Comparison of ENCODE assay signal across 15 cellular contexts in genomic region chr2:207633686-207634085, GRCh38.
"Had no signal": no experiment of that assay in that cellular context is flagged by ENCODE, and none has a peak within 500 bp of the region (broad histone marks: within the 10 kb centered on the region; RNA-seq: fewer than 3 reads in every experiment).

No MANE protein-coding gene starts in this region.

- H3K79me2 ChIP-seq: hepatocyte had no signal

- H3K36me3 ChIP-seq: transverse colon had no signal

- DNase-seq: activated CD4-positive, alpha-beta T cell treated with anti-CD3 and anti-CD28 coated beads, Interleukin-2, amount 10 ng/mL, durations not matched to agents 24 days and 14 days; activated CD4-positive, CD25-positive, alpha-beta regulatory T cell; activated naive CD4-positive, alpha-beta T cell treated with Interleukin-2 at 50 U/mL for 16 hours; activated naive CD8-positive, alpha-beta T cell treated with anti-CD3 and anti-CD28 coated beads, Interleukin-2, amount 10 ng/mL, durations not matched to agents 7 days and 5 days; activated T-cell treated with anti-CD3 and anti-CD28 coated beads, Interleukin-2, amount 50 U/mL, for 1 hour; amygdala; effector memory CD8-positive, alpha-beta T cell; midbrain; nephron progenitor cell; occipital lobe; T-helper 1 cell; T-helper 9 cell; transverse colon had no signal

- H3K4me3 ChIP-seq: hepatocyte, lung, transverse colon had no signal

- H3K4me1 ChIP-seq: transverse colon had no signal

- H3K9me3 ChIP-seq: transverse colon had no signal

- H3K27me3 ChIP-seq: hepatocyte, transverse colon had no signal

- ATAC-seq: effector memory CD8-positive, alpha-beta T cell had no signal

- H2AFZ ChIP-seq: hepatocyte had no signal

- H3K27ac ChIP-seq: transverse colon had no signal

- H3K4me2 ChIP-seq: hepatocyte had no signal
